Comparison of ENCODE assay signal across 2 cellular contexts in the genomic region with DNA sequence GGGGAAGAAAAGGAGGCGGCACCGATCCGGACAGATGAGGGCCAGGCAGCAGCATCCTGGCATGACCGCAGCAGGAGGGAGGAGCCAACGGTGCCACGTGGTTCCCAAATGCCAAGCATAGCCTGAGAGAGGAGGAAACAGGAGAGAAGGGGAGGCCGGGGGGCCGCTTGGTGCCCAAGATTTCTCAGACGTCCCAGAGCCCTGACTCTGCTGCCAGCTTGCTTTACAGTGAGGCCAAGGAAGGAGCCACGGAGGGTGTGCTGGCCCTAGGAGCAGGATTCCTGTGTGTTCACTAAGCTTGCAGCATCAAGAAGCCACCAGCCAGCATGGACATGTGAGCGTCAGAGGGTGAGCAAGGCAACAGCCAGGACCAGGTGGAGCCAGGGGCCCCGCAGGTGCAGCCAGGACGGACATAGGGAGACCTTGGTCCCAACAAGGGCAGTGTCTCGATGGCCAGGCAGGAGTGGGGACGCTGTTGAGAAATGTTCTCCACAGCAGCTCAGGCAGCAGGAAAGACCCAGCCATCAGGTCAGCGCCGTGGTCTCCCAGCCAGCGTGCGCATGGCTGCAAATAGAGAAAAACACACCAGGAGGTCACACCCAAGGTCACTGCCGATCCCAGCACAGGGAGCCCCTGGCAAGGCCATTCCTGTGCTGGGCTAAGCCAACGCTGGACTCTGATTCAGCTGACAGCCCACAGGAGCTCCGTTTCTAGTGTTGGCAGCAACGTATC.
TF ChIP-seq lines count a peak whose summit lies in the region.

No MANE protein-coding gene starts in this region.

TF ChIP-seq in A549, 52 proteins besides CTCF, POLR2A, EP300 and RAD21 (continued from another document):
- TF ChIP-seq REST (IDR thresholded peaks at IDR 0.05) (no peak), RARB (CRISPR knock-in tag; IDR thresholded peaks at IDR 0.05) (no peak), SREBF2 (IDR thresholded peaks at IDR 0.05) (no peak), HMGXB4 (CRISPR knock-in tag; IDR thresholded peaks at IDR 0.05; ENCODE audit: borderline replicate concordance) (no peak), SMC3 (IDR thresholded peaks at IDR 0.05) (no peak), NR3C1 (IDR thresholded peaks at IDR 0.05) (no peak)

TF ChIP-seq in GM12878, 131 proteins besides CTCF, POLR2A, EP300 and RAD21 (continued from another document):
- TF ChIP-seq, protein P1, sequence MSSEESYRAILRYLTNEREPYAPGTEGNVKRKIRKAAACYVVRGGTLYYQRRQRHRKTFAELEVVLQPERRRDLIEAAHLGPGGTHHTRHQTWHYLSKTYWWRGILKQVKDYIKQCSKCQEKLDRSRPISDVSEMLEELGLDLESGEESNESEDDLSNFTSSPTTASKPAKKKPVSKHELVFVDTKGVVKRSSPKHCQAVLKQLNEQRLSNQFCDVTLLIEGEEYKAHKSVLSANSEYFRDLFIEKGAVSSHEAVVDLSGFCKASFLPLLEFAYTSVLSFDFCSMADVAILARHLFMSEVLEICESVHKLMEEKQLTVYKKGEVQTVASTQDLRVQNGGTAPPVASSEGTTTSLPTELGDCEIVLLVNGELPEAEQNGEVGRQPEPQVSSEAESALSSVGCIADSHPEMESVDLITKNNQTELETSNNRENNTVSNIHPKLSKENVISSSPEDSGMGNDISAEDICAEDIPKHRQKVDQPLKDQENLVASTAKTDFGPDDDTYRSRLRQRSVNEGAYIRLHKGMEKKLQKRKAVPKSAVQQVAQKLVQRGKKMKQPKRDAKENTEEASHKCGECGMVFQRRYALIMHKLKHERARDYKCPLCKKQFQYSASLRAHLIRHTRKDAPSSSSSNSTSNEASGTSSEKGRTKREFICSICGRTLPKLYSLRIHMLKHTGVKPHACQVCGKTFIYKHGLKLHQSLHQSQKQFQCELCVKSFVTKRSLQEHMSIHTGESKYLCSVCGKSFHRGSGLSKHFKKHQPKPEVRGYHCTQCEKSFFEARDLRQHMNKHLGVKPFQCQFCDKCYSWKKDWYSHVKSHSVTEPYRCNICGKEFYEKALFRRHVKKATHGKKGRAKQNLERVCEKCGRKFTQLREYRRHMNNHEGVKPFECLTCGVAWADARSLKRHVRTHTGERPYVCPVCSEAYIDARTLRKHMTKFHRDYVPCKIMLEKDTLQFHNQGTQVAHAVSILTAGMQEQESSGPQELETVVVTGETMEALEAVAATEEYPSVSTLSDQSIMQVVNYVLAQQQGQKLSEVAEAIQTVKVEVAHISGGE (CRISPR knock-in tag; IDR thresholded peaks at IDR 0.05) = no peak
- TF ChIP-seq GABPA (IDR thresholded peaks at IDR 0.05; ENCODE audit: low read depth) = no peak
- no peak for TF ChIP-seq NKRF (conservative IDR thresholded peaks at IDR 0.05)
- no peak for TF ChIP-seq ESRRA (IDR thresholded peaks at IDR 0.05; ENCODE audit: low read length)
- no peak for TF ChIP-seq STAT3 (IDR thresholded peaks at IDR 0.05; ENCODE audit: low read depth, low read length)
- TF ChIP-seq ZNF622 (IDR thresholded peaks at IDR 0.05) = no peak
- no peak for TF ChIP-seq TARDBP (IDR thresholded peaks at IDR 0.05; ENCODE audit: borderline replicate concordance)
